In genomic region chr11:106391771-106392412, GRCh38 we compare ENCODE assay signal across 17 cellular contexts.
A peak's percentile ranks its signal among the peaks of the same experiment; 100 is the strongest.
DNase-seq lines count a peak whose midpoint lies in the region; FAIRE-seq and TF ChIP-seq lines count a peak whose summit lies in the region.
"Had no signal": no experiment of that assay in that cellular context is flagged by ENCODE, and none has a peak within 500 bp of the region (broad histone marks: within the 10 kb centered on the region; RNA-seq: fewer than 3 reads in every experiment).

No MANE protein-coding gene starts in this region.

- H3K4me3 Mint-ChIP-seq in activated T-cell treated with anti-CD3 and anti-CD28 coated beads, Interleukin-2, amount 50 U/mL, for 24 hours = no peak overlapping the region
- H3K4me3 Mint-ChIP-seq: endodermal cell had no signal

- no peaks in the 10 kb centered on the region for H3K27me3 Mint-ChIP-seq in activated T-cell treated with anti-CD3 and anti-CD28 coated beads, Interleukin-2, amount 50 U/mL, for 24 hours

- no peak for TF ChIP-seq POLR2A in transverse colon (IDR thresholded peaks at IDR 0.05)

- POLR2A ChIA-PET in A673 (lab: Charles Lee; ENCODE audit: low non-redundant PET) = no interaction called here

- H3K36me3 ChIP-seq in A673 (ENCODE audit: insufficient read depth, low read length, poor library complexity, severe bottlenecking) (no peaks in the 10 kb centered on the region), bronchial epithelial cell (ENCODE audit: control insufficient read depth, insufficient read depth, low read length) (no peaks in the 10 kb centered on the region), kidney (ENCODE audit: control insufficient read depth in 1 of 2, insufficient read depth in 2 of 2, low read length in 2 of 2) (no peaks in the 10 kb centered on the region), transverse colon (no peaks in the 10 kb centered on the region)
- H3K36me3 ChIP-seq: cardiac muscle cell, neutrophil had no signal

- peak; percentile 27 for DNase-seq in A673 (ENCODE audit: low spot score)
- DNase-seq in HS-27A (ENCODE audit: low read depth) = peak; percentile 43
- DNase-seq in bronchial epithelial cell (ENCODE audit: low read depth) = peak; percentile 55
- peak; percentile 76 for DNase-seq in iris pigment epithelial cell (ENCODE audit: low read depth)
- DNase-seq in NCI-H1694 treated with DMSO at 0.1 percent for 48 hours (lab: John Stamatoyannopoulos, UW) = no peak
- DNase-seq in kidney = no peak
- no peak for DNase-seq in transverse colon
- no peak for DNase-seq in activated T-cell treated with anti-CD3 and anti-CD28 coated beads, Interleukin-2, amount 50 U/mL, for 24 hours
- DNase-seq: DND-41; endodermal cell; NCI-H187; NCI-H748 treated with DMSO at 0.1 percent for 48 hours; SHP77; stimulated activated CD4-positive, alpha-beta T cell treated with anti-CD3 and anti-CD28 coated beads, Interleukin-12 subunit alpha, Interleukin-12 subunit beta, amount 100 ng/mL, for 4 hours; T1000 had no signal

- no peak overlapping the region for H3K9ac ChIP-seq in kidney (ENCODE audit: low read length in 2 of 2)

- H3K36me3 Mint-ChIP-seq in activated T-cell treated with anti-CD3 and anti-CD28 coated beads, Interleukin-2, amount 50 U/mL, for 24 hours (ENCODE audit: low read depth) = no peaks in the 10 kb centered on the region

- TF ChIP-seq EP300 in transverse colon (IDR thresholded peaks at IDR 0.05; ENCODE audit: low read depth) = no peak

- H3K27ac ChIP-seq in A673 (ENCODE audit: low read depth, low read length, poor library complexity, severe bottlenecking) = no peak overlapping the region
- no peak overlapping the region for H3K27ac ChIP-seq in kidney (ENCODE audit: low read depth in 2 of 2, low read length in 2 of 2)
- H3K27ac ChIP-seq in transverse colon = no peak overlapping the region
- H3K27ac ChIP-seq: cardiac muscle cell, neutrophil had no signal

- intact Hi-C loops in A673 (cut with micrococcal nuclease; ENCODE audit: unreplicated experiment) = no loop called here
- intact Hi-C loops in kidney (cut with DNase I) = no loop called here
- intact Hi-C loops in transverse colon (cut with DNase I; ENCODE audit: low total_unique reads) = loop anchor here (5.0 kb wide), 1 partner anchor 1425 kb away; the partner anchor contains the start of gene CASP4

- no peak overlapping the region for H3K27ac Mint-ChIP-seq in activated T-cell treated with anti-CD3 and anti-CD28 coated beads, Interleukin-2, amount 50 U/mL, for 24 hours

- H3K4me3 ChIP-seq in A673 (ENCODE audit: low read depth, low read length, poor library complexity, severe bottlenecking) = no peak overlapping the region
- no peak overlapping the region for H3K4me3 ChIP-seq in bronchial epithelial cell (ENCODE audit: low read depth, low read length)
- no peak overlapping the region for H3K4me3 ChIP-seq in kidney (ENCODE audit: low read length in 2 of 2)
- no peak overlapping the region for H3K4me3 ChIP-seq in transverse colon
- H3K4me3 ChIP-seq: cardiac muscle cell had no signal

- H3K9me3 Mint-ChIP-seq in activated T-cell treated with anti-CD3 and anti-CD28 coated beads, Interleukin-2, amount 50 U/mL, for 24 hours = peaks cover 6% of the 10 kb centered on the region

- FAIRE-seq in bronchial epithelial cell (lab: Jason Lieb, UNC) = no peak
- FAIRE-seq in kidney (lab: Jason Lieb, UNC) = no peak

- H3K4me1 ChIP-seq in A673 (ENCODE audit: insufficient read depth, low read length, poor library complexity, severe bottlenecking) = no peaks in the 10 kb centered on the region
- H3K4me1 ChIP-seq in kidney (ENCODE audit: control insufficient read depth in 1 of 2, insufficient read depth in 1 of 2, low read depth in 1 of 2, low read length in 2 of 2) = no peaks in the 10 kb centered on the region
- no peaks in the 10 kb centered on the region for H3K4me1 ChIP-seq in transverse colon

- H3K27me3 ChIP-seq in A673 (replicated peaks; ENCODE audit: insufficient read depth, low read depth, low read length, poor library complexity) (no peaks in the 10 kb centered on the region), bronchial epithelial cell (ENCODE audit: control insufficient read depth, insufficient read depth, low read length) (no peaks in the 10 kb centered on the region), transverse colon (no peaks in the 10 kb centered on the region)
- H3K27me3 ChIP-seq: cardiac muscle cell, neutrophil had no signal

- no TSS peak for BruUV-seq in A673 (replicated peaks; lab: Mats Ljungman, UMichigan)

- in situ Hi-C loops in transverse colon (cut with MboI; ENCODE audit: low pct_ligation_motif_present in 1 of 4, low pct_unique_long_range_greater_than_20kb in 1 of 4, low sequenced_read_pairs in 3 of 4) = no loop called here

- TF ChIP-seq CTCF in A673 (conservative IDR thresholded peaks at IDR 0.05; ENCODE audit: low read depth, low read length) (no peak), bronchial epithelial cell (IDR thresholded peaks at IDR 0.05; ENCODE audit: insufficient read depth, low read length, severe bottlenecking) (no peak), kidney (IDR thresholded peaks at IDR 0.05; ENCODE audit: borderline replicate concordance, extremely low read depth, insufficient read depth) (no peak), transverse colon (IDR thresholded peaks at IDR 0.05) (no peak)

- no peaks in the 10 kb centered on the region for H3K4me1 Mint-ChIP-seq in activated T-cell treated with anti-CD3 and anti-CD28 coated beads, Interleukin-2, amount 50 U/mL, for 24 hours (ENCODE audit: low read depth)

- CTCF ChIA-PET in A673 (lab: Charles Lee) = no interaction called here

- WGBS in transverse colon (ENCODE audit: low coverage in 1 of 2), 2 donors = 46 to 58% methylated on average over 2 of the region's 2 CpGs

- H3K9me3 ChIP-seq in A673 (ENCODE audit: low read depth, low read length, poor library complexity, severe bottlenecking) (peaks cover 5% of the 10 kb centered on the region), kidney (ENCODE audit: control insufficient read depth in 1 of 2, low read length in 2 of 2) (no peaks in the 10 kb centered on the region), transverse colon (no peaks in the 10 kb centered on the region)
- H3K9me3 ChIP-seq: neutrophil had no signal

Comparison
In these comparisons a context has a peak if more than half of its experiments do, and no peak if none do; other contexts are left out.
1. DNase-seq: peak in A673 (single experiment), HS-27A (single experiment), bronchial epithelial cell (single experiment) and iris pigment epithelial cell (single experiment); none in NCI-H1694 treated with DMSO at 0.1 percent for 48 hours (single experiment), kidney (single experiment), transverse colon (single experiment) and activated T-cell treated with anti-CD3 and anti-CD28 coated beads, Interleukin-2, amount 50 U/mL, for 24 hours (single experiment).